ENCODE assay signal across 22 cellular contexts in genomic region chr20:6784767-6785166, GRCh38.
"Had no signal": no experiment of that assay in that cellular context is flagged by ENCODE, and none has a peak within 500 bp of the region (broad histone marks: within the 10 kb centered on the region; RNA-seq: fewer than 3 reads in every experiment).

No MANE protein-coding gene starts in this region.

- DNase-seq: caudate nucleus; dorsolateral prefrontal cortex; effector CD8-positive, alpha-beta T cell; esophagus squamous epithelium; mammary epithelial cell; naive B cell; psoas muscle; retina; stimulated activated CD4-positive, alpha-beta T cell treated with anti-CD3 and anti-CD28 coated beads, Interleukin-2, amount 100 ng/mL, for 24 hours; stimulated activated CD4-positive, alpha-beta T cell treated with anti-CD3 and anti-CD28 coated beads, Interleukin-4, amount 100 ng/mL, for 4 hours; stimulated activated naive CD4-positive, alpha-beta T cell; stomach; substantia nigra; upper lobe of left lung; uterus had no signal

- H3K9me3 ChIP-seq: esophagus squamous epithelium, psoas muscle, stomach, upper lobe of left lung, uterus had no signal

- H3K27ac Mint-ChIP-seq: mesothelial cell of epicardium, naive B cell had no signal

- H3K36me3 Mint-ChIP-seq: mesothelial cell of epicardium, naive B cell had no signal

- H3K9me3 Mint-ChIP-seq: mesothelial cell of epicardium, naive B cell, nephron had no signal

- H3K4me3 ChIP-seq: coronary artery, dorsolateral prefrontal cortex, esophagus squamous epithelium, psoas muscle, stomach, upper lobe of left lung, uterus had no signal

- H3K4me1 ChIP-seq: psoas muscle, uterus had no signal

- H3K36me3 ChIP-seq: esophagus squamous epithelium, upper lobe of left lung, uterus had no signal

- H3K27ac ChIP-seq: coronary artery, dorsolateral prefrontal cortex, epithelial cell of prostate, esophagus squamous epithelium, foreskin keratinocyte, psoas muscle, stomach, upper lobe of left lung, uterus had no signal

- H3K4me3 Mint-ChIP-seq: mesothelial cell of epicardium, naive B cell, nephron had no signal

- H3K4me1 Mint-ChIP-seq: naive B cell had no signal

- ATAC-seq: left lobe of liver, psoas muscle, sciatic nerve had no signal

- H3K27me3 ChIP-seq: dorsolateral prefrontal cortex, esophagus squamous epithelium, foreskin keratinocyte, stomach, upper lobe of left lung, uterus had no signal
